In the genomic region with DNA sequence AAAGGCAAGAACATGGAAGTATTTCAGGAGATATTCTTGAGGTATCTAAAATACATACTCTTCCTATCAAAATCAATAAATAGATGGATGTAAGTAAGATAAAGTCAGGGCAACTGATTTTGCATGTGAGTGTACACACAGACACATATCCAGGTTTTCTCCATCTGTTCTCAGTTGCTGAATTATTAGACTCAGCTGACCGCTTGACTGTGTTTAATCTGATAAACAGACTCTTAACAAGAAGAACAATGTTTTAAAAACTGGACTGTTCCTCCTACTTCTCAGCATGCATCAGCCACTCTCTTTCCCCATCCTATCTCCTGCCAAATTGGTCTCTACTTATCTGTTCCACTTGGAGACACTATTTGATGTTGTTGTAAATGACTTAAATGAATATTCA, we compare ENCODE assay signal across 31 cellular contexts.
"Had no signal": no experiment of that assay in that cellular context is flagged by ENCODE, and none has a peak within 500 bp of the region (broad histone marks: within the 10 kb centered on the region; RNA-seq: fewer than 3 reads in every experiment).

No MANE protein-coding gene starts in this region.

- H3K9me3 ChIP-seq: ascending aorta, heart right ventricle, left lung, thyroid gland, upper lobe of left lung had no signal

- H3K27ac Mint-ChIP-seq: activated naive CD4-positive, alpha-beta T cell treated with anti-CD3 and anti-CD28 coated beads, Interleukin-2, amount 10 ng/mL, durations not matched to agents 7 days and 5 days; activated naive CD8-positive, alpha-beta T cell treated with anti-CD3 and anti-CD28 coated beads, Interleukin-2, amount 10 ng/mL, durations not matched to agents 7 days and 5 days; natural killer cell; stimulated activated effector memory CD8-positive, alpha-beta T cell treated with anti-CD3 and anti-CD28 coated beads, Interleukin-12 subunit alpha, Interleukin-12 subunit beta, amount 100 ng/mL, for 72 hours; T-helper 1 cell treated with Interleukin-12 subunit alpha and Interleukin-12 subunit beta and Interleukin-4 antibody, amounts not matched to agents 30 μg/mL and 1 μg/mL, for 36 hours had no signal

- FAIRE-seq: TTC549 had no signal

- DNase-seq: activated CD4-positive, alpha-beta T cell treated with anti-CD3 and anti-CD28 coated beads for 48 hours; activated CD4-positive, alpha-beta T cell treated with anti-CD3 and anti-CD28 coated beads, Interleukin-2, amount 50 U/mL, for 48 hours; activated CD8-positive, alpha-beta memory T cell treated with anti-CD3 and anti-CD28 coated beads, Interleukin-2, amount 50 U/mL, for 4 hours; activated gamma-delta T cell; activated naive CD4-positive, alpha-beta T cell treated with anti-CD3 and anti-CD28 coated beads, Interleukin-2, amount 10 ng/mL, durations not matched to agents 7 days and 5 days; activated naive CD8-positive, alpha-beta T cell treated with anti-CD3 and anti-CD28 coated beads, Interleukin-2, amount 10 ng/mL, durations not matched to agents 7 days and 5 days; activated T-cell treated with anti-CD3 and anti-CD28 coated beads, Interleukin-2, amount 50 U/mL, for 1 hour; brain microvascular endothelial cell; foreskin melanocyte; heart right ventricle; kidney glomerular epithelial cell; left lung; mesendoderm; natural killer cell; posterior cingulate gyrus; stimulated activated CD4-positive, alpha-beta T cell treated with anti-CD3 and anti-CD28 coated beads, Interleukin-4, amount 100 ng/mL, for 24 hours; stomach; T-helper 9 cell; thyroid gland; upper lobe of left lung; WERI-Rb-1 had no signal

- H3K9me3 Mint-ChIP-seq: activated naive CD4-positive, alpha-beta T cell treated with anti-CD3 and anti-CD28 coated beads, Interleukin-2, amount 10 ng/mL, durations not matched to agents 7 days and 5 days; activated naive CD8-positive, alpha-beta T cell treated with anti-CD3 and anti-CD28 coated beads, Interleukin-2, amount 10 ng/mL, durations not matched to agents 7 days and 5 days; natural killer cell; stimulated activated effector memory CD8-positive, alpha-beta T cell treated with anti-CD3 and anti-CD28 coated beads, Interleukin-12 subunit alpha, Interleukin-12 subunit beta, amount 100 ng/mL, for 72 hours; T-helper 1 cell treated with Interleukin-12 subunit alpha and Interleukin-12 subunit beta and Interleukin-4 antibody, amounts not matched to agents 30 μg/mL and 1 μg/mL, for 36 hours had no signal

- H3K4me1 Mint-ChIP-seq: activated naive CD4-positive, alpha-beta T cell treated with anti-CD3 and anti-CD28 coated beads, Interleukin-2, amount 10 ng/mL, durations not matched to agents 7 days and 5 days; activated naive CD8-positive, alpha-beta T cell treated with anti-CD3 and anti-CD28 coated beads, Interleukin-2, amount 10 ng/mL, durations not matched to agents 7 days and 5 days; natural killer cell; stimulated activated effector memory CD8-positive, alpha-beta T cell treated with anti-CD3 and anti-CD28 coated beads, Interleukin-12 subunit alpha, Interleukin-12 subunit beta, amount 100 ng/mL, for 72 hours had no signal

- H3K27ac ChIP-seq: ascending aorta, brain microvascular endothelial cell, coronary artery, heart right ventricle, left lung, skin epidermis, stomach, thyroid gland, upper lobe of left lung, WERI-Rb-1 had no signal

- H3K4me3 ChIP-seq: ascending aorta, coronary artery, heart right ventricle, left lung, lung, skin epidermis, stomach, thyroid gland, upper lobe of left lung had no signal

- H3K27me3 ChIP-seq: ascending aorta, brain microvascular endothelial cell, thyroid gland had no signal

- ATAC-seq: activated CD4-positive, CD25-positive, alpha-beta regulatory T cell treated with anti-CD3 and anti-CD28 coated beads, Interleukin-2, amount 50 U/mL, for 24 hours; esophagus mucosa; heart right ventricle; left lung; natural killer cell; sciatic nerve; stimulated activated effector memory CD8-positive, alpha-beta T cell treated with anti-CD3 and anti-CD28 coated beads, Interleukin-12 subunit alpha, Interleukin-12 subunit beta, amount 100 ng/mL, for 72 hours had no signal

- H3K4me1 ChIP-seq: ascending aorta, heart right ventricle, left lung had no signal

- H3K36me3 ChIP-seq: ascending aorta, brain microvascular endothelial cell, heart right ventricle, left lung, stomach, thyroid gland, upper lobe of left lung, WERI-Rb-1 had no signal

- H3K36me3 Mint-ChIP-seq: activated naive CD4-positive, alpha-beta T cell treated with anti-CD3 and anti-CD28 coated beads, Interleukin-2, amount 10 ng/mL, durations not matched to agents 7 days and 5 days; activated naive CD8-positive, alpha-beta T cell treated with anti-CD3 and anti-CD28 coated beads, Interleukin-2, amount 10 ng/mL, durations not matched to agents 7 days and 5 days; natural killer cell; stimulated activated effector memory CD8-positive, alpha-beta T cell treated with anti-CD3 and anti-CD28 coated beads, Interleukin-12 subunit alpha, Interleukin-12 subunit beta, amount 100 ng/mL, for 72 hours had no signal

- H3K4me3 Mint-ChIP-seq: activated naive CD4-positive, alpha-beta T cell treated with anti-CD3 and anti-CD28 coated beads, Interleukin-2, amount 10 ng/mL, durations not matched to agents 7 days and 5 days; activated naive CD8-positive, alpha-beta T cell treated with anti-CD3 and anti-CD28 coated beads, Interleukin-2, amount 10 ng/mL, durations not matched to agents 7 days and 5 days; natural killer cell; stimulated activated effector memory CD8-positive, alpha-beta T cell treated with anti-CD3 and anti-CD28 coated beads, Interleukin-12 subunit alpha, Interleukin-12 subunit beta, amount 100 ng/mL, for 72 hours; T-helper 1 cell treated with Interleukin-12 subunit alpha and Interleukin-12 subunit beta and Interleukin-4 antibody, amounts not matched to agents 30 μg/mL and 1 μg/mL, for 36 hours had no signal
